ENCODE assay signal across 9 cellular contexts in genomic region chr5:76855961-76856360, GRCh38. TPM values are rescaled to one million over a fixed set of nuclear protein-coding genes. Genes with fewer than 3 reads are reported as not detected.
DNase-seq lines count a peak whose midpoint lies in the region; ATAC-seq and TF ChIP-seq lines count a peak whose summit lies in the region.
"Had no signal": no experiment of that assay in that cellular context is flagged by ENCODE, and none has a peak within 500 bp of the region (broad histone marks: within the 10 kb centered on the region; RNA-seq: fewer than 3 reads in every experiment).

No MANE protein-coding gene starts in this region.

- no peaks in the 10 kb centered on the region for H3K4me1 ChIP-seq in right cardiac atrium (ENCODE audit: control insufficient read depth, insufficient read depth, low read length)

- DNase-seq in AML-193 (lab: John Stamatoyannopoulos, UW) (peak; percentile 95 to 96), right cardiac atrium (no peak), NCI-H2029 (lab: John Stamatoyannopoulos, UW) (no peak), coronary artery (ENCODE audit: low spot score) (no peak), NCI-H1417 treated with DMSO at 0.1 percent for 48 hours (lab: John Stamatoyannopoulos, UW) (no peak)
- DNase-seq: NCI-H1417 had no signal

- no peaks in the 10 kb centered on the region for H3K9me3 ChIP-seq in right cardiac atrium (ENCODE audit: control insufficient read depth, low read length)

- WGBS in right cardiac atrium = 72% methylated on average over 3 of the region's 3 CpGs

- H3K4me3 ChIP-seq in right cardiac atrium (ENCODE audit: low read length) (no peak overlapping the region), coronary artery (no peak overlapping the region)

- no peak overlapping the region for H3K27ac ChIP-seq in right cardiac atrium (ENCODE audit: low read length)
- peak overlapping the region in 1 of 2 donors; percentile 60 for H3K27ac ChIP-seq in coronary artery

- peak; percentile 57 for ATAC-seq in HG02678 (IDR thresholded peaks at IDR 0.05; ENCODE audit: unreplicated experiment)
- ATAC-seq in activated CD4-positive, CD25-positive, alpha-beta regulatory T cell treated with anti-CD3 and anti-CD28 coated beads, Interleukin-2, amount 50 U/mL, for 24 hours = peak; percentile 86 to 88
- ATAC-seq in right cardiac atrium = peak; percentile 40 to 70
- ATAC-seq in HG03432 (IDR thresholded peaks at IDR 0.05; ENCODE audit: unreplicated experiment) = no peak

- TF ChIP-seq CTCF in coronary artery (IDR thresholded peaks at IDR 0.05) = no peak

- intact Hi-C loops in right cardiac atrium (cut with DNase I) = no loop called here

- H3K27me3 ChIP-seq in right cardiac atrium (ENCODE audit: control insufficient read depth, insufficient read depth) = no peaks in the 10 kb centered on the region

RNA-seq across cellular contexts. Expression of gene S100Z, which starts 6.1 kb away (rescaled TPM):
- not detected for total RNA-seq in right cardiac atrium
- polyA plus RNA-seq in right cardiac atrium = not detected

RNA-seq across cellular contexts. Expression of gene F2RL1, which starts 37.1 kb away (rescaled TPM):
- total RNA-seq in right cardiac atrium = 1 to 10 TPM; 1.3 to 3.3 (median 1.9) TPM
- polyA plus RNA-seq in right cardiac atrium = 0.68 TPM

Comparison
In these comparisons a context has a peak if more than half of its experiments do, and no peak if none do; other contexts are left out.
1. DNase-seq: peak in AML-193 (2 of 2); none in right cardiac atrium (0 of 3), NCI-H2029 (single experiment), coronary artery (single experiment) and NCI-H1417 treated with DMSO at 0.1 percent for 48 hours (single experiment).